In genomic region chr18:23689616-23690504, GRCh38 we compare ENCODE assay signal across 8 cellular contexts. TPM values are rescaled to one million over a fixed set of nuclear protein-coding genes. Genes with fewer than 3 reads are reported as not detected.
DNase-seq lines count a peak whose midpoint lies in the region; ATAC-seq and TF ChIP-seq lines count a peak whose summit lies in the region.

No MANE protein-coding gene starts in this region.

- WGBS in smooth muscle cell (ENCODE audit: low lambda C conversion rate): 5% methylated on average over 62 of the region's 85 CpGs

- peaks cover 41% of the 10 kb centered on the region for H3K27me3 Mint-ChIP-seq in CD4-positive, alpha-beta T cell
- peaks cover 65% of the 10 kb centered on the region for H3K27me3 Mint-ChIP-seq in activated naive CD8-positive, alpha-beta T cell treated with anti-CD3 and anti-CD28 coated beads, Interleukin-2, amount 10 ng/mL, durations not matched to agents 7 days and 5 days

- no peaks in the 10 kb centered on the region for H3K36me3 ChIP-seq in iPS-20b (ENCODE audit: insufficient read depth, low read depth, low read length)
- no peaks in the 10 kb centered on the region for H3K36me3 ChIP-seq in smooth muscle cell (ENCODE audit: low read depth)

- peak in 1 of 10 experiments; percentile 1 for DNase-seq in CD4-positive, alpha-beta T cell
- peak; percentile 61 for DNase-seq in activated naive CD8-positive, alpha-beta T cell treated with anti-CD3 and anti-CD28 coated beads, Interleukin-2, amount 10 ng/mL, durations not matched to agents 7 days and 5 days
- DNase-seq in smooth muscle cell (lab: John Stamatoyannopoulos, UW; ENCODE audit: unreplicated experiment): no peak
- no peak for DNase-seq in effector CD4-positive, alpha-beta T cell
- no peak for DNase-seq in glomerular visceral epithelial cell (ENCODE audit: extremely low spot score)
- no peak for DNase-seq in NCI-H510A treated with DMSO at 0.1 percent for 48 hours (lab: John Stamatoyannopoulos, UW)

- H3K27ac ChIP-seq in CD4-positive, alpha-beta T cell (ENCODE audit: low read depth, low read length): no peak overlapping the region
- H3K27ac ChIP-seq in iPS-20b (ENCODE audit: low read length) (no peak overlapping the region), smooth muscle cell (ENCODE audit: low read depth) (no peak overlapping the region)

- TF ChIP-seq CTCF in CD4-positive, alpha-beta T cell (IDR thresholded peaks at IDR 0.05): no peak
- TF ChIP-seq CTCF in smooth muscle cell (IDR thresholded peaks at IDR 0.05; ENCODE audit: borderline replicate concordance, insufficient read depth, poor library complexity, severe bottlenecking): no peak

- no peaks in the 10 kb centered on the region for H4K20me1 ChIP-seq in smooth muscle cell (ENCODE audit: low read depth)

- peaks cover 38% of the 10 kb centered on the region for H3K27me3 ChIP-seq in CD4-positive, alpha-beta T cell (ENCODE audit: control insufficient read depth, insufficient read depth, low read length)
- H3K27me3 ChIP-seq in iPS-20b (ENCODE audit: insufficient read depth, low read length) (peaks cover 56% of the 10 kb centered on the region), smooth muscle cell (ENCODE audit: low read depth) (peaks cover 52% of the 10 kb centered on the region)

- H3K4me3 Mint-ChIP-seq in CD4-positive, alpha-beta T cell: peak overlapping the region; percentile 62
- peak overlapping the region; percentile 30 for H3K4me3 Mint-ChIP-seq in activated naive CD8-positive, alpha-beta T cell treated with anti-CD3 and anti-CD28 coated beads, Interleukin-2, amount 10 ng/mL, durations not matched to agents 7 days and 5 days

- peak; percentile 40 for ATAC-seq in CD4-positive, alpha-beta T cell (ENCODE audit: poor library complexity)
- peak; percentile 43 for ATAC-seq in HG03354 (IDR thresholded peaks at IDR 0.05; ENCODE audit: poor library complexity, severe bottlenecking, unreplicated experiment)
- ATAC-seq in activated naive CD8-positive, alpha-beta T cell treated with anti-CD3 and anti-CD28 coated beads, Interleukin-2, amount 10 ng/mL, durations not matched to agents 7 days and 5 days (ENCODE audit: low read depth): peak; percentile 64

- H3K9me3 ChIP-seq in CD4-positive, alpha-beta T cell (ENCODE audit: control insufficient read depth, low read length): no peaks in the 10 kb centered on the region
- H3K9me3 ChIP-seq in iPS-20b (ENCODE audit: insufficient read depth, low read depth, low read length) (no peaks in the 10 kb centered on the region), smooth muscle cell (replicated peaks; ENCODE audit: low read depth) (no peaks in the 10 kb centered on the region)

- H3F3A ChIP-seq in smooth muscle cell (ENCODE audit: low read depth): peaks cover 8% of the 10 kb centered on the region

- no peak overlapping the region for H3K27ac Mint-ChIP-seq in CD4-positive, alpha-beta T cell
- no peak overlapping the region for H3K27ac Mint-ChIP-seq in activated naive CD8-positive, alpha-beta T cell treated with anti-CD3 and anti-CD28 coated beads, Interleukin-2, amount 10 ng/mL, durations not matched to agents 7 days and 5 days

- no peaks in the 10 kb centered on the region for H3K79me2 ChIP-seq in smooth muscle cell (ENCODE audit: low read depth)

- H3K9me3 Mint-ChIP-seq in CD4-positive, alpha-beta T cell: no peaks in the 10 kb centered on the region
- H3K9me3 Mint-ChIP-seq in activated naive CD8-positive, alpha-beta T cell treated with anti-CD3 and anti-CD28 coated beads, Interleukin-2, amount 10 ng/mL, durations not matched to agents 7 days and 5 days: no peaks in the 10 kb centered on the region

- H3K36me3 Mint-ChIP-seq in CD4-positive, alpha-beta T cell (ENCODE audit: low read depth): no peaks in the 10 kb centered on the region
- no peaks in the 10 kb centered on the region for H3K36me3 Mint-ChIP-seq in activated naive CD8-positive, alpha-beta T cell treated with anti-CD3 and anti-CD28 coated beads, Interleukin-2, amount 10 ng/mL, durations not matched to agents 7 days and 5 days

- H3K4me1 ChIP-seq in iPS-20b (ENCODE audit: insufficient read depth, low read length): no peaks in the 10 kb centered on the region
- peaks cover 7% of the 10 kb centered on the region for H3K4me1 ChIP-seq in smooth muscle cell (ENCODE audit: low read depth)

- H3K4me1 Mint-ChIP-seq in CD4-positive, alpha-beta T cell (ENCODE audit: low read depth): peaks cover 6% of the 10 kb centered on the region
- peaks cover 10% of the 10 kb centered on the region for H3K4me1 Mint-ChIP-seq in activated naive CD8-positive, alpha-beta T cell treated with anti-CD3 and anti-CD28 coated beads, Interleukin-2, amount 10 ng/mL, durations not matched to agents 7 days and 5 days

- H3K9ac ChIP-seq in iPS-20b (ENCODE audit: low read depth, low read length) (no peak overlapping the region), smooth muscle cell (ENCODE audit: low read depth) (no peak overlapping the region)

- POLR2A ChIA-PET in CD4-positive, alpha-beta T cell (lab: Charles Lee): interaction anchor here (0.6 kb wide), 1 partner anchor 139 kb away, joined by 4 read pairs; no protein-coding TSS in a partner anchor
- POLR2A ChIA-PET in activated naive CD8-positive, alpha-beta T cell treated with anti-CD3 and anti-CD28 coated beads, Interleukin-2, amount 10 ng/mL, durations not matched to agents 7 days and 5 days (lab: Charles Lee): no interaction called here

- H2AFZ ChIP-seq in smooth muscle cell (ENCODE audit: low read depth): peak overlapping the region; percentile 35

- CTCF ChIA-PET in CD4-positive, alpha-beta T cell (lab: Charles Lee): no interaction called here

- H3K4me3 ChIP-seq in iPS-20b (ENCODE audit: low read length) (peak overlapping the region; percentile 48; the same call in 1 of the 2 replicates), smooth muscle cell (peak overlapping the region; percentile 59)

- intact Hi-C loops in CD4-positive, alpha-beta T cell (cut with DNase I, micrococcal nuclease): no loop called here

- peak overlapping the region; percentile 93 for H3K4me2 ChIP-seq in smooth muscle cell

RNA-seq across cellular contexts. Expression of gene LAMA3, which starts 0.6 kb away (rescaled TPM):
- total RNA-seq in CD4-positive, alpha-beta T cell: under 1 TPM in 1 of 2 experiments, not detected in 1; 0.19 TPM
- under 1 TPM; 0.14 to 0.19 TPM for total RNA-seq in activated naive CD8-positive, alpha-beta T cell treated with anti-CD3 and anti-CD28 coated beads, Interleukin-2, amount 10 ng/mL, durations not matched to agents 7 days and 5 days
- total RNA-seq in smooth muscle cell: 23.1 and 30.0 TPM in 2 replicates
- polyA plus RNA-seq in smooth muscle cell: 7.8 and 25.1 TPM in 2 replicates

RNA-seq across cellular contexts. Expression of gene ANKRD29, which starts 27.1 kb away (rescaled TPM):
- total RNA-seq in CD4-positive, alpha-beta T cell: under 1 TPM; 0.28 to 0.58 TPM
- total RNA-seq in activated naive CD8-positive, alpha-beta T cell treated with anti-CD3 and anti-CD28 coated beads, Interleukin-2, amount 10 ng/mL, durations not matched to agents 7 days and 5 days: not detected
- total RNA-seq in smooth muscle cell: 0.13 and 0.36 TPM in 2 replicates
- 0.72 TPM in 1 of 2 replicates, not detected in the other for polyA plus RNA-seq in smooth muscle cell

Comparison
In these comparisons a context has a peak if more than half of its experiments do, and no peak if none do; other contexts are left out.
1. RNA of gene LAMA3, which starts 0.6 kb away (total RNA-seq): 23.1 to 30.0 TPM in smooth muscle cell; 0.14 to 0.19 TPM in activated naive CD8-positive, alpha-beta T cell treated with anti-CD3 and anti-CD28 coated beads, Interleukin-2, amount 10 ng/mL, durations not matched to agents 7 days and 5 days and 0.19 TPM in CD4-positive, alpha-beta T cell; every median in the first group is over 10 times any median in the second.
2. Peak in every context shown above with its lines, with median percentiles within 50 percentile points of each other: ATAC-seq.